In genomic region chr13:93450761-93451160, GRCh38 we compare ENCODE assay signal across 1 cellular context.
TF ChIP-seq lines count a peak whose summit lies in the region.

No MANE protein-coding gene starts in this region.

TF ChIP-seq in SK-N-SH treated with all-trans-retinoic acid at 6 μM for 48 hours, 23 proteins besides CTCF, POLR2A, EP300 and RAD21 (continued from another document):
- TF ChIP-seq ZNF70 (CRISPR knock-in tag; IDR thresholded peaks at IDR 0.05) (no peak), BACH2 (CRISPR knock-in tag; IDR thresholded peaks at IDR 0.05; ENCODE audit: borderline replicate concordance) (no peak), CSDC2 (CRISPR knock-in tag; IDR thresholded peaks at IDR 0.05) (no peak), ISL1 (CRISPR knock-in tag; IDR thresholded peaks at IDR 0.05) (no peak), PPARA (CRISPR knock-in tag; IDR thresholded peaks at IDR 0.05; ENCODE audit: borderline replicate concordance) (no peak), ZC3H10 (CRISPR knock-in tag; IDR thresholded peaks at IDR 0.05) (no peak)
